In the genomic region with DNA sequence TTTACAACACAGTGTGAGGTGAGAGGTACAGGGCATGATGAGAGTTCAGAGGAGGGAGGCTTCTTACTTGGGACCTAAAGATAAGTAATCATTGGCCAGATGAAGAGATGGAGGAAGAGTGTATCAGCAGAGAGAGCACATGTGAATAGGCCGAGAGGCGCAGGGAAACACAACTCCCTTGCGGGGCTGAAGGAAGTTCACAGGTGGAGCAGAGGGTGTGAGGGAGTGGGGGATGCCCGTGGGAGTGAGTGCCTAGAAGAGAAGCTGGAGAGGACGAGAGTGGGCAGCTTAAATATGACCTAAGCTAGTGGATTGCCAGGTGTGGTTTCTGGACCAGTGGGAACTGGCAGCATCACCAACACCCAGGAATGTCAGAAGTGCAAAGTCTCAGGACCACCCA, we compare ENCODE assay signal across 13 cellular contexts.
"Had no signal": no experiment of that assay in that cellular context is flagged by ENCODE, and none has a peak within 500 bp of the region (broad histone marks: within the 10 kb centered on the region; RNA-seq: fewer than 3 reads in every experiment).

No MANE protein-coding gene starts in this region.

- H3K9me3 ChIP-seq: adrenal gland, left lung, neutrophil, tibial nerve, vagina had no signal

- H3K4me1 Mint-ChIP-seq: activated CD4-positive, alpha-beta T cell treated with anti-CD3 and anti-CD28 coated beads for 36 hours; activated naive CD4-positive, alpha-beta T cell treated with anti-CD3 and anti-CD28 coated beads, Interleukin-2, amount 50 U/mL, for 24 hours; naive thymus-derived CD8-positive, alpha-beta T cell had no signal

- H3K27ac ChIP-seq: adrenal gland, left lung, neutrophil, skin epidermis, tibial nerve, vagina, WERI-Rb-1 had no signal

- H3K27me3 Mint-ChIP-seq: activated CD4-positive, alpha-beta T cell treated with anti-CD3 and anti-CD28 coated beads for 36 hours; activated CD8-positive, alpha-beta T cell treated with anti-CD3 and anti-CD28 coated beads for 36 hours had no signal

- H3K4me3 Mint-ChIP-seq: activated CD4-positive, alpha-beta T cell treated with anti-CD3 and anti-CD28 coated beads for 36 hours; activated CD8-positive, alpha-beta T cell treated with anti-CD3 and anti-CD28 coated beads for 36 hours; activated naive CD4-positive, alpha-beta T cell treated with anti-CD3 and anti-CD28 coated beads, Interleukin-2, amount 50 U/mL, for 24 hours; activated T-cell treated with anti-CD3 and anti-CD28 coated beads, Interleukin-2, amount 50 U/mL, for 4 hours; naive thymus-derived CD8-positive, alpha-beta T cell had no signal

- H3K36me3 ChIP-seq: adrenal gland, left lung, neutrophil, tibial nerve, vagina, WERI-Rb-1 had no signal

- H3K27ac Mint-ChIP-seq: activated CD4-positive, alpha-beta T cell treated with anti-CD3 and anti-CD28 coated beads for 36 hours; activated CD8-positive, alpha-beta T cell treated with anti-CD3 and anti-CD28 coated beads for 36 hours; activated naive CD4-positive, alpha-beta T cell treated with anti-CD3 and anti-CD28 coated beads, Interleukin-2, amount 50 U/mL, for 24 hours had no signal

- H3K9me3 Mint-ChIP-seq: activated CD8-positive, alpha-beta T cell treated with anti-CD3 and anti-CD28 coated beads for 36 hours; activated naive CD4-positive, alpha-beta T cell treated with anti-CD3 and anti-CD28 coated beads, Interleukin-2, amount 50 U/mL, for 24 hours; activated T-cell treated with anti-CD3 and anti-CD28 coated beads, Interleukin-2, amount 50 U/mL, for 4 hours; naive thymus-derived CD8-positive, alpha-beta T cell had no signal

- H3K36me3 Mint-ChIP-seq: activated naive CD4-positive, alpha-beta T cell treated with anti-CD3 and anti-CD28 coated beads, Interleukin-2, amount 50 U/mL, for 24 hours; naive thymus-derived CD8-positive, alpha-beta T cell had no signal

- H3K4me1 ChIP-seq: adrenal gland, left lung, tibial nerve, vagina had no signal

- H3K27me3 ChIP-seq: adrenal gland, left lung, neutrophil, tibial nerve, vagina had no signal

- H3K4me3 ChIP-seq: adrenal gland, left lung, skin epidermis, tibial nerve, vagina had no signal

- FAIRE-seq: colon had no signal
